ENCODE assay signal across 8 cellular contexts in genomic region chr5:90528704-90529233, GRCh38. TPM values are rescaled to one million over a fixed set of nuclear protein-coding genes. Genes with fewer than 3 reads are reported as not detected.
DNase-seq lines count a peak whose midpoint lies in the region; ATAC-seq and TF ChIP-seq lines count a peak whose summit lies in the region.

No MANE protein-coding gene starts in this region.

- DNase-seq in NCI-H1436 (lab: John Stamatoyannopoulos, UW) (peak; percentile 8), NCI-H1436 treated with DMSO at 0.1 percent for 48 hours (lab: John Stamatoyannopoulos, UW) (no peak), RWPE2 (ENCODE audit: low spot score) (no peak), memory B cell (ENCODE audit: low spot score in 2 of 2) (no peak), transverse colon (no peak)

- H3K9me3 ChIP-seq in RWPE2 (ENCODE audit: severe bottlenecking) (no peaks in the 10 kb centered on the region), transverse colon (no peaks in the 10 kb centered on the region)

- intact Hi-C loops in transverse colon (cut with DNase I; ENCODE audit: low total_unique reads): no loop called here

- no peak for TF ChIP-seq POLR2A in transverse colon (IDR thresholded peaks at IDR 0.05)

- no peak for TF ChIP-seq EP300 in transverse colon (IDR thresholded peaks at IDR 0.05; ENCODE audit: low read depth)

- WGBS in transverse colon (ENCODE audit: low coverage in 1 of 2), 2 donors: 1 to 10% methylated on average over 2 to 17 of the region's 17 CpGs

- no peaks in the 10 kb centered on the region for H3K9me3 Mint-ChIP-seq in memory B cell

- H3K27ac Mint-ChIP-seq in memory B cell: peak overlapping the region; percentile 96

- peak overlapping the region; percentile 99 for H3K4me3 Mint-ChIP-seq in memory B cell

- peak overlapping the region; percentile 57 for H3K27ac ChIP-seq in RWPE2 (ENCODE audit: poor library complexity, severe bottlenecking)
- H3K27ac ChIP-seq in cingulate gyrus (ENCODE audit: low read depth, low read length): peak overlapping the region; percentile 99
- peak overlapping the region; percentile 90 to 96 (median 92) for H3K27ac ChIP-seq in transverse colon

- H3K4me1 Mint-ChIP-seq in memory B cell: peaks cover 23% of the 10 kb centered on the region

- H3K27me3 Mint-ChIP-seq in memory B cell: peaks cover 6% of the 10 kb centered on the region

- peaks cover 10% of the 10 kb centered on the region for H3K36me3 Mint-ChIP-seq in memory B cell

- H3K4me3 ChIP-seq in RWPE2 (ENCODE audit: severe bottlenecking) (peak overlapping the region; percentile 72), transverse colon (peak overlapping the region; percentile 80 to 89 (median 86))

- TF ChIP-seq CTCF in RWPE2 (IDR thresholded peaks at IDR 0.05; ENCODE audit: poor library complexity, severe bottlenecking) (no peak), transverse colon (IDR thresholded peaks at IDR 0.05) (no peak)

- H3K4me1 ChIP-seq in RWPE2 (ENCODE audit: insufficient read depth, poor library complexity, severe bottlenecking) (peaks cover 12% of the 10 kb centered on the region), transverse colon (peaks cover 0 to 41% (median 31%) of the 10 kb centered on the region in 4 donors)

- in situ Hi-C loops in transverse colon (cut with MboI; ENCODE audit: low pct_ligation_motif_present in 1 of 4, low pct_unique_long_range_greater_than_20kb in 1 of 4, low sequenced_read_pairs in 3 of 4): loop anchor here in 2 of 4 donors (10.0 to 25.0 kb wide), 2 partner anchors 54 to 91 kb away; partner anchors contain the start of genes MBLAC2 (in 1 of the 2) and POLR3G (in 1 of the 2)

- peak; percentile 1 for ATAC-seq in HG02571 (IDR thresholded peaks at IDR 0.05; ENCODE audit: unreplicated experiment)
- no peak for ATAC-seq in RWPE2 (ENCODE audit: low read depth)
- no peak for ATAC-seq in memory B cell (ENCODE audit: low read depth)
- no peak for ATAC-seq in HG03097 (IDR thresholded peaks at IDR 0.05; ENCODE audit: low FRiP score, unreplicated experiment)

- H3K27me3 ChIP-seq in RWPE2 (ENCODE audit: insufficient read depth, poor library complexity, severe bottlenecking): no peaks in the 10 kb centered on the region
- H3K27me3 ChIP-seq in transverse colon: no peaks in the 10 kb centered on the region

- H3K36me3 ChIP-seq in RWPE2 (ENCODE audit: low read depth) (peaks cover 35% of the 10 kb centered on the region), transverse colon (peaks cover 0 to 12% (median 4%) of the 10 kb centered on the region in 4 donors)

RNA-seq across cellular contexts. Expression of gene LYSMD3, which starts 0.6 kb away (rescaled TPM):
- 10 to 100 TPM in 2 of 4 donors, 1 to 10 TPM in 2; 5.6 to 23.0 (median 12.8) TPM for total RNA-seq in transverse colon

RNA-seq across cellular contexts. Expression of gene ADGRV1, which starts 29.8 kb away (rescaled TPM):
- 10 to 100 TPM in 2 of 4 donors, 1 to 10 TPM in 2; 6.0 to 37.0 (median 10.6) TPM for total RNA-seq in transverse colon

RNA-seq across cellular contexts. Expression of gene POLR3G, which starts 54.1 kb away (rescaled TPM):
- 1 to 10 TPM in 3 of 4 donors, not detected in 1; 1.1 to 6.7 (median 2.5) TPM for total RNA-seq in transverse colon

RNA-seq across cellular contexts. Expression of gene MBLAC2, which starts 54.2 kb away (rescaled TPM):
- total RNA-seq in transverse colon: 1 to 10 TPM in 3 of 4 donors, under 1 TPM in 1; 0.60 to 6.1 (median 6.0) TPM
